In genomic region chr17:40376541-40376940, GRCh38 we compare ENCODE assay signal across 1 cellular context.
TF ChIP-seq lines count a peak whose summit lies in the region.

No MANE protein-coding gene starts in this region.

TF ChIP-seq in HepG2, 621 proteins besides CTCF, POLR2A, EP300 and RAD21:
- TF ChIP-seq NFYC (CRISPR knock-in tag; IDR thresholded peaks at IDR 0.05), result peak; percentile 49; the same call in 1 of the 2 replicates
- peak; percentile 65 for TF ChIP-seq NFYB (CRISPR knock-in tag; IDR thresholded peaks at IDR 0.05)
